8 cellular contexts compared by ENCODE assay signal in the genomic region with DNA sequence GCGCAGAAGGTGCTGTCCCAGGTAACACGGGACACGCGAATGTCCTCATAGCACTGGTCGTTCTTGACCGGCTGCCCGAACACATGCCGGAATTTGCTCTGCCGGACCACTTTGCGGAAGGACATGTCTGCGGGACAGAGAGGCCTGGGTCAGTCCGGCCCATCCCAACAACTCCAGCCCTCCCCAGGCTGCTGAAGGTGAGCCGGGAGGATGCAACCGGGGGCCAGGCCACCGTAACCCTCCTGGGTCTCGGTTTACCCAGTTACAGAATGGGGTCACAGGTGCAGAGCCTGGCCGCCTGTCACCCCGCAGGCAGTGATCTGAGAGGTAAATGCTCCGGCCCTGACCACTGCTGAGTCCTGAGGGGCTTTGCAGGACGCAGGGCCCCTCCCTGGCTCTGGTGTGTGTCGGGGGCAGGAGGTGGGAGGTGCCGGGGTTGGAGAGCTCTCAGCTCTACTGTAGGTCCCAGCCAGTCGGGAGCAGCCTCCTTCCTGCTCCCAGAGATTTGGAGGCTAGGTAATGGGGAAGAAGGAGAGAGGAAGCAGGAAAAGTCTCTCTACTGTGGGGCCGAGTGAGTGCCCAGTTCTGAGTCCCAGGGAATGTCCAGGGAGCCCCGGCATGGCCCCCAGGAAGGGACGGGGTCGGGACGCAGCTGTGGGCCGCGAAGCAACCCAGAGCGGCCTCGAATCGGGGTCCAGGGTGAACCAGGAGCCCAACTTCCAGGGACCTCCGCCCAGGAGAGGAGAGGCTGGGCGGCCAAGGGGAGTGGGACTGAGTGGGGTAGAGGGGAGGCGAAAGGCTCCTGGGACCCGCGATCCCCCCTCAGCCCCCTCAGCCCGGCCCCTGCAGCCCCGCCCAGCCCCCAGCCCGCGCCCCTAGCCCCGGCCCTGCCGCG. TPM values are rescaled to one million over a fixed set of nuclear protein-coding genes. Genes with fewer than 3 reads are reported as not detected.
DNase-seq lines count a peak whose midpoint lies in the region; ATAC-seq and TF ChIP-seq lines count a peak whose summit lies in the region.

No MANE protein-coding gene starts in this region.

- ATAC-seq in activated naive CD8-positive, alpha-beta T cell treated with anti-CD3 and anti-CD28 coated beads, Interleukin-2, amount 50 U/mL, for 24 hours = no peak
- no peak for ATAC-seq in HG02588 (IDR thresholded peaks at IDR 0.05; ENCODE audit: unreplicated experiment)

- H3K27me3 ChIP-seq in layer of hippocampus (ENCODE audit: control insufficient read depth, insufficient read depth, low read length) = no peaks in the 10 kb centered on the region
- H3K27me3 ChIP-seq in thyroid gland = no peaks in the 10 kb centered on the region

- peaks cover 10 to 37% of the 10 kb centered on the region in 2 donors for H3K4me1 ChIP-seq in thyroid gland

- H3K36me3 Mint-ChIP-seq in T-helper 1 cell treated with Interleukin-12 subunit alpha and Interleukin-12 subunit beta and Interleukin-4 antibody, amounts not matched to agents 30 μg/mL and 1 μg/mL, for 36 hours (ENCODE audit: low read depth) = peaks cover 19% of the 10 kb centered on the region
- H3K36me3 Mint-ChIP-seq in activated naive CD8-positive, alpha-beta T cell treated with anti-CD3 and anti-CD28 coated beads, Interleukin-2, amount 50 U/mL, for 24 hours (ENCODE audit: low read depth) = peaks cover 10% of the 10 kb centered on the region

- peak overlapping the region; percentile 85 for H3K27ac Mint-ChIP-seq in T-helper 1 cell treated with Interleukin-12 subunit alpha and Interleukin-12 subunit beta and Interleukin-4 antibody, amounts not matched to agents 30 μg/mL and 1 μg/mL, for 36 hours
- peak overlapping the region; percentile 60 for H3K27ac Mint-ChIP-seq in activated naive CD8-positive, alpha-beta T cell treated with anti-CD3 and anti-CD28 coated beads, Interleukin-2, amount 50 U/mL, for 24 hours

- peak overlapping the region; percentile 32 to 97 (median 87) for H3K4me3 ChIP-seq in thyroid gland (replicated peaks in 1 of 3)

- no peaks in the 10 kb centered on the region for H3K9me3 ChIP-seq in thyroid gland

- peak overlapping the region; percentile 88 for H3K27ac ChIP-seq in layer of hippocampus (ENCODE audit: low read depth, low read length)
- peak overlapping the region; percentile 95 to 97 (median 96) for H3K27ac ChIP-seq in thyroid gland

- TF ChIP-seq CTCF in thyroid gland (IDR thresholded peaks at IDR 0.05) = no peak

- H3K9me3 Mint-ChIP-seq in T-helper 1 cell treated with Interleukin-12 subunit alpha and Interleukin-12 subunit beta and Interleukin-4 antibody, amounts not matched to agents 30 μg/mL and 1 μg/mL, for 36 hours = no peaks in the 10 kb centered on the region
- no peaks in the 10 kb centered on the region for H3K9me3 Mint-ChIP-seq in activated naive CD8-positive, alpha-beta T cell treated with anti-CD3 and anti-CD28 coated beads, Interleukin-2, amount 50 U/mL, for 24 hours

- no peaks in the 10 kb centered on the region for H3K27me3 Mint-ChIP-seq in T-helper 1 cell treated with Interleukin-12 subunit alpha and Interleukin-12 subunit beta and Interleukin-4 antibody, amounts not matched to agents 30 μg/mL and 1 μg/mL, for 36 hours (ENCODE audit: low read depth)
- no peaks in the 10 kb centered on the region for H3K27me3 Mint-ChIP-seq in activated naive CD8-positive, alpha-beta T cell treated with anti-CD3 and anti-CD28 coated beads, Interleukin-2, amount 50 U/mL, for 24 hours

- H3K4me3 Mint-ChIP-seq in T-helper 1 cell treated with Interleukin-12 subunit alpha and Interleukin-12 subunit beta and Interleukin-4 antibody, amounts not matched to agents 30 μg/mL and 1 μg/mL, for 36 hours = peak overlapping the region; percentile 75
- peak overlapping the region; percentile 36 for H3K4me3 Mint-ChIP-seq in activated naive CD8-positive, alpha-beta T cell treated with anti-CD3 and anti-CD28 coated beads, Interleukin-2, amount 50 U/mL, for 24 hours

- intact Hi-C loops in thyroid gland (cut with DNase I) = no loop called here

- TF ChIP-seq POLR2A in thyroid gland (IDR thresholded peaks at IDR 0.05) = no peak

- H3K36me3 ChIP-seq in thyroid gland = peaks cover 4 to 11% of the 10 kb centered on the region in 2 donors

- DNase-seq in T-helper 1 cell = no peak
- no peak for DNase-seq in activated naive CD8-positive, alpha-beta T cell treated with anti-CD3 and anti-CD28 coated beads, Interleukin-2, amount 50 U/mL, for 24 hours
- DNase-seq in thyroid gland = no peak
- no peak for DNase-seq in G401 (ENCODE audit: low spot score)
- no peak for DNase-seq in glomerular visceral epithelial cell (ENCODE audit: extremely low spot score)

- H3K4me1 Mint-ChIP-seq in T-helper 1 cell treated with Interleukin-12 subunit alpha and Interleukin-12 subunit beta and Interleukin-4 antibody, amounts not matched to agents 30 μg/mL and 1 μg/mL, for 36 hours (ENCODE audit: low read depth) = peaks cover 59% of the 10 kb centered on the region
- H3K4me1 Mint-ChIP-seq in activated naive CD8-positive, alpha-beta T cell treated with anti-CD3 and anti-CD28 coated beads, Interleukin-2, amount 50 U/mL, for 24 hours = peaks cover 69% of the 10 kb centered on the region

- in situ Hi-C loops in G401 (cut with HindIII; ENCODE audit: low sequenced_read_pairs) = no loop called here

- WGBS in thyroid gland, 2 donors = 38% methylated on average over 24 to 29 of the region's 45 CpGs

RNA-seq across cellular contexts. Expression of gene CORO1B, which starts 0.5 kb away (rescaled TPM):
- 100 to 1,000 TPM in 1 of 4 donors, 10 to 100 TPM in 3; 73.9 to 102 (median 81.3) TPM for total RNA-seq in thyroid gland
- 177 and 184 TPM in 2 replicates for total RNA-seq in G401 (2014; rRNA removed; shearing (Covaris generic))

RNA-seq across cellular contexts. Expression of gene PTPRCAP, which starts 5.3 kb away (rescaled TPM):
- total RNA-seq in thyroid gland = 1 to 10 TPM; 5.6 to 7.2 (median 6.4) TPM
- not detected in 2 replicates for total RNA-seq in G401 (2014; rRNA removed; shearing (Covaris generic))

RNA-seq across cellular contexts. Expression of gene GPR152, which starts 9.8 kb away (rescaled TPM):
- not detected for total RNA-seq in thyroid gland
- total RNA-seq in G401 (2014; rRNA removed; shearing (Covaris generic)) = not detected in 2 replicates

RNA-seq across cellular contexts. Expression of gene CABP4, which starts 12.4 kb away (rescaled TPM):
- 1 to 10 TPM in 1 of 4 donors, under 1 TPM in 2, not detected in 1; 0.33 to 6.4 (median 0.39) TPM for total RNA-seq in thyroid gland
- not detected in 2 replicates for total RNA-seq in G401 (2014; rRNA removed; shearing (Covaris generic))

RNA-seq across cellular contexts. Expression of gene RPS6KB2, which starts 14.5 kb away (rescaled TPM):
- total RNA-seq in thyroid gland = 100 to 1,000 TPM in 1 of 4 donors, 10 to 100 TPM in 3; 44.1 to 102 (median 62.2) TPM
- total RNA-seq in G401 (2014; rRNA removed; shearing (Covaris generic)) = 121 and 125 TPM in 2 replicates
